ENCODE assay signal across 20 cellular contexts in genomic region chr20:48066256-48066655, GRCh38.
DNase-seq lines count a peak whose midpoint lies in the region; ATAC-seq and TF ChIP-seq lines count a peak whose summit lies in the region.
"Had no signal": no experiment of that assay in that cellular context is flagged by ENCODE, and none has a peak within 500 bp of the region (broad histone marks: within the 10 kb centered on the region; RNA-seq: fewer than 3 reads in every experiment).

No MANE protein-coding gene starts in this region.

- H3K4me3 ChIP-seq in MG63 (no peak overlapping the region), gastrocnemius medialis (no peak overlapping the region), sigmoid colon (no peak overlapping the region)
- H3K4me3 ChIP-seq: left lung, tibial artery had no signal

- intact Hi-C loops in gastrocnemius medialis (cut with DNase I; ENCODE audit: low total_unique reads): no loop called here
- intact Hi-C loops in sigmoid colon (cut with DNase I): no loop called here

- 78 to 84% methylated on average over 13 of the region's 13 CpGs for WGBS in sigmoid colon, 2 donors

- peaks cover 1% of the 10 kb centered on the region for H3K36me3 Mint-ChIP-seq in chondrocyte (ENCODE audit: low read depth)
- H3K36me3 Mint-ChIP-seq: activated naive CD8-positive, alpha-beta T cell treated with anti-CD3 and anti-CD28 coated beads for 36 hours had no signal

- no peak for ATAC-seq in gastrocnemius medialis
- ATAC-seq: left lung, sciatic nerve had no signal

- H3K27ac ChIP-seq in gastrocnemius medialis (no peak overlapping the region), sigmoid colon (no peak overlapping the region)
- H3K27ac ChIP-seq: left lung, tibial artery had no signal

- H3K4me3 Mint-ChIP-seq in chondrocyte (ENCODE audit: unreplicated experiment): no peak overlapping the region
- H3K4me3 Mint-ChIP-seq: activated naive CD8-positive, alpha-beta T cell treated with anti-CD3 and anti-CD28 coated beads for 36 hours had no signal

- H3K27ac Mint-ChIP-seq in chondrocyte (ENCODE audit: unreplicated experiment): peak overlapping the region; percentile 83
- H3K27ac Mint-ChIP-seq: activated naive CD8-positive, alpha-beta T cell treated with anti-CD3 and anti-CD28 coated beads for 36 hours had no signal

- in situ Hi-C loops in gastrocnemius medialis (cut with MboI; ENCODE audit: low sequenced_read_pairs in 4 of 4): no loop called here

- TF ChIP-seq EP300 in sigmoid colon (IDR thresholded peaks at IDR 0.05): no peak

- peaks cover 3% of the 10 kb centered on the region for H3K9me3 Mint-ChIP-seq in chondrocyte (ENCODE audit: low read depth)
- H3K9me3 Mint-ChIP-seq: activated naive CD8-positive, alpha-beta T cell treated with anti-CD3 and anti-CD28 coated beads for 36 hours had no signal

- H3K4me1 ChIP-seq in gastrocnemius medialis: no peaks in the 10 kb centered on the region
- H3K4me1 ChIP-seq in sigmoid colon: peaks cover 0 to 7% (median 0%) of the 10 kb centered on the region in 4 donors
- H3K4me1 ChIP-seq: BE2C, left lung had no signal

- TF ChIP-seq POLR2A in gastrocnemius medialis (IDR thresholded peaks at IDR 0.05) (no peak), sigmoid colon (IDR thresholded peaks at IDR 0.05) (no peak)

- H3K27me3 Mint-ChIP-seq in chondrocyte (ENCODE audit: low read depth): peaks cover 13% of the 10 kb centered on the region

- peaks cover 5% of the 10 kb centered on the region; the same call in 1 of the 2 replicates for H3K9me3 ChIP-seq in MG63
- no peaks in the 10 kb centered on the region for H3K9me3 ChIP-seq in gastrocnemius medialis
- H3K9me3 ChIP-seq in sigmoid colon: no peaks in the 10 kb centered on the region
- H3K9me3 ChIP-seq: BE2C, left lung, tibial artery had no signal

- peaks cover 41% of the 10 kb centered on the region for H3K4me1 Mint-ChIP-seq in chondrocyte (ENCODE audit: low read depth)
- H3K4me1 Mint-ChIP-seq: activated naive CD8-positive, alpha-beta T cell treated with anti-CD3 and anti-CD28 coated beads for 36 hours had no signal

- no peak for TF ChIP-seq CTCF in chondrocyte (IDR thresholded peaks at IDR 0.05)
- no peak for TF ChIP-seq CTCF in gastrocnemius medialis (IDR thresholded peaks at IDR 0.05 in 4 of 5, conservative IDR thresholded peaks at IDR 0.05 in 1 of 5)
- TF ChIP-seq CTCF in sigmoid colon (IDR thresholded peaks at IDR 0.05): no peak

- DNase-seq in AG20443 (ENCODE audit: low spot score) (peak; percentile 33), MG63 (peak; percentile 44), chondrocyte (ENCODE audit: low spot score) (no peak), left kidney (ENCODE audit: low read depth, low spot score) (peak; percentile 68), gastrocnemius medialis (no peak), SKM-1 treated with dmso at 0.1 percent for 144 hours (lab: John Stamatoyannopoulos, UW; ENCODE audit: unreplicated experiment) (no peak), sigmoid colon (no peak), AML-193 (lab: John Stamatoyannopoulos, UW) (no peak)
- DNase-seq: activated CD4-positive, alpha-beta T cell treated with anti-CD3 and anti-CD28 coated beads for 48 hours; activated naive CD8-positive, alpha-beta T cell treated with anti-CD3 and anti-CD28 coated beads for 36 hours; BE2C; left lung; naive B cell; NCI-H1105; NCI-H2171; SHP77 treated with DMSO at 0.1 percent for 48 hours; stimulated activated CD4-positive, alpha-beta T cell treated with anti-CD3 and anti-CD28 coated beads, Interleukin-4, amount 100 ng/mL, for 24 hours; T-helper 9 cell; tibial artery had no signal

- H3K27me3 ChIP-seq in MG63: peaks cover 2% of the 10 kb centered on the region; the same call in 1 of the 2 replicates
- no peaks in the 10 kb centered on the region for H3K27me3 ChIP-seq in gastrocnemius medialis
- H3K27me3 ChIP-seq in sigmoid colon: no peaks in the 10 kb centered on the region
- H3K27me3 ChIP-seq: BE2C, left lung, tibial artery had no signal

- H3K36me3 ChIP-seq in MG63 (no peaks in the 10 kb centered on the region), gastrocnemius medialis (no peaks in the 10 kb centered on the region), sigmoid colon (no peaks in the 10 kb centered on the region)
- H3K36me3 ChIP-seq: BE2C, left lung, tibial artery had no signal

Comparison
In these comparisons a context has a peak if more than half of its experiments do, and no peak if none do; other contexts are left out.
1. DNase-seq: peak in AG20443 (single experiment), MG63 (single experiment) and left kidney (single experiment); none in chondrocyte (single experiment), gastrocnemius medialis (0 of 2), SKM-1 treated with dmso at 0.1 percent for 144 hours (single experiment), sigmoid colon (single experiment) and AML-193 (0 of 2).